24 cellular contexts compared by ENCODE assay signal in genomic region chr21:29520146-29520545, GRCh38.
"Had no signal": no experiment of that assay in that cellular context is flagged by ENCODE, and none has a peak within 500 bp of the region (broad histone marks: within the 10 kb centered on the region; RNA-seq: fewer than 3 reads in every experiment).

No MANE protein-coding gene starts in this region.

- H3K36me3 ChIP-seq: esophagus squamous epithelium, gastroesophageal sphincter, heart left ventricle, lower lobe of right lung, pancreas, right lobe of liver, suprapubic skin had no signal

- H3K4me3 ChIP-seq: esophagus squamous epithelium, gastroesophageal sphincter, heart left ventricle, hepatocyte, lower lobe of right lung, pancreas, right lobe of liver, smooth muscle cell, suprapubic skin had no signal

- H3K4me1 ChIP-seq: foreskin keratinocyte, heart left ventricle, lower lobe of right lung, right lobe of liver had no signal

- DNase-seq: cerebellar nuclear complex; cortex of kidney; effector memory CD8-positive, alpha-beta T cell; erythroblast; esophagus squamous epithelium; foreskin keratinocyte; heart left ventricle; islet precursor cell; left ventricle myocardium superior; lower lobe of right lung; natural killer cell; pancreas; retina; right lobe of liver; stimulated activated CD4-positive, alpha-beta T cell treated with anti-CD3 and anti-CD28 coated beads, Interleukin-12 subunit alpha, Interleukin-12 subunit beta, amount 100 ng/mL, for 4 hours; stimulated activated CD4-positive, alpha-beta T cell treated with anti-CD3 and anti-CD28 coated beads, Interleukin-1b, Interleukin-23, amount 100 ng/mL, for 48 hours; stimulated activated CD4-positive, alpha-beta T cell treated with anti-CD3 and anti-CD28 coated beads, Interleukin-4, amount 100 ng/mL, for 1 hour; stimulated activated CD8-positive, alpha-beta memory T cell treated with anti-CD3 and anti-CD28 coated beads, Interleukin-4, amount 100 ng/mL, for 48 hours; stimulated activated naive CD4-positive, alpha-beta T cell; stimulated activated naive CD8-positive, alpha-beta T cell treated with anti-CD3 and anti-CD28 coated beads, Interleukin-15, amount 100 ng/mL, for 72 hours had no signal

- H3K9me3 ChIP-seq: esophagus squamous epithelium, pancreas, right lobe of liver, suprapubic skin had no signal

- ATAC-seq: effector memory CD8-positive, alpha-beta T cell; foreskin keratinocyte; gastroesophageal sphincter; heart left ventricle; left ventricle myocardium superior; lower lobe of right lung; natural killer cell; pancreas; right lobe of liver; stimulated activated naive CD8-positive, alpha-beta T cell treated with anti-CD3 and anti-CD28 coated beads, Interleukin-15, amount 100 ng/mL, for 72 hours had no signal

- H3K27ac ChIP-seq: esophagus squamous epithelium, foreskin keratinocyte, gastroesophageal sphincter, heart left ventricle, hepatocyte, lower lobe of right lung, pancreas, right lobe of liver, suprapubic skin had no signal

- H3K27me3 ChIP-seq: esophagus squamous epithelium, foreskin keratinocyte, gastroesophageal sphincter, heart left ventricle, hepatocyte, pancreas, right lobe of liver, suprapubic skin had no signal
